Comparison of ENCODE assay signal across 8 cellular contexts in genomic region chr11:68798221-68798813, GRCh38. TPM values are rescaled to one million over a fixed set of nuclear protein-coding genes. Genes with fewer than 3 reads are reported as not detected.
DNase-seq lines count a peak whose midpoint lies in the region; ATAC-seq and TF ChIP-seq lines count a peak whose summit lies in the region.

No MANE protein-coding gene starts in this region.

- no peaks in the 10 kb centered on the region for H3K9me3 ChIP-seq in left ventricle myocardium inferior (replicated peaks)

- H3K27me3 ChIP-seq in left ventricle myocardium inferior (ENCODE audit: low read depth), result no peaks in the 10 kb centered on the region

- no peak for ATAC-seq in GM18858 (IDR thresholded peaks at IDR 0.05; ENCODE audit: unreplicated experiment)

- H3K4me3 ChIP-seq in left ventricle myocardium inferior, result no peak overlapping the region

- H3K4me1 ChIP-seq in left ventricle myocardium inferior, result peaks cover 13% of the 10 kb centered on the region

- peak; percentile 60 for TF ChIP-seq CTCF in left ventricle myocardium inferior (IDR thresholded peaks at IDR 0.05; ENCODE audit: borderline replicate concordance)

- DNase-seq in DMS53 (lab: John Stamatoyannopoulos, UW), result peak; percentile 44
- DNase-seq in NAMALWA (ENCODE audit: low spot score), result peak; percentile 55
- DNase-seq in activated T-cell treated with anti-CD3 and anti-CD28 coated beads, Interleukin-2, amount 50 U/mL, for 48 hours, result peak; percentile 63 to 66
- DNase-seq in left ventricle myocardium inferior, result no peak
- peak; percentile 46 for DNase-seq in stimulated activated CD4-positive, alpha-beta T cell treated with anti-CD3 and anti-CD28 coated beads, Interleukin-4, amount 100 ng/mL, for 1 hour
- no peak for DNase-seq in GM19238 (ENCODE audit: insufficient read length, low spot score)
- no peak for DNase-seq in SIG-M5 treated with dmso at 0.1 percent for 504 hours (lab: John Stamatoyannopoulos, UW; ENCODE audit: unreplicated experiment)

- H3K27ac ChIP-seq in left ventricle myocardium inferior (replicated peaks), result no peak overlapping the region

- H3K36me3 ChIP-seq in left ventricle myocardium inferior, result peaks cover 100% of the 10 kb centered on the region

- intact Hi-C loops in left ventricle myocardium inferior (cut with micrococcal nuclease), result no loop called here

RNA-seq across cellular contexts. Expression of gene CPT1A, which starts 43.4 kb away (rescaled TPM):
- total RNA-seq in left ventricle myocardium inferior, result 73.1 TPM

RNA-seq across cellular contexts. Expression of gene TESMIN, which starts 47.0 kb away (rescaled TPM):
- total RNA-seq in left ventricle myocardium inferior, result 0.52 TPM

Comparison
In these comparisons a context has a peak if more than half of its experiments do, and no peak if none do; other contexts are left out.
1. DNase-seq: peak in DMS53 (single experiment), NAMALWA (single experiment), activated T-cell treated with anti-CD3 and anti-CD28 coated beads, Interleukin-2, amount 50 U/mL, for 48 hours (2 of 2) and stimulated activated CD4-positive, alpha-beta T cell treated with anti-CD3 and anti-CD28 coated beads, Interleukin-4, amount 100 ng/mL, for 1 hour (single experiment); none in left ventricle myocardium inferior (single experiment), GM19238 (single experiment) and SIG-M5 treated with dmso at 0.1 percent for 504 hours (single experiment).